In the genomic region with DNA sequence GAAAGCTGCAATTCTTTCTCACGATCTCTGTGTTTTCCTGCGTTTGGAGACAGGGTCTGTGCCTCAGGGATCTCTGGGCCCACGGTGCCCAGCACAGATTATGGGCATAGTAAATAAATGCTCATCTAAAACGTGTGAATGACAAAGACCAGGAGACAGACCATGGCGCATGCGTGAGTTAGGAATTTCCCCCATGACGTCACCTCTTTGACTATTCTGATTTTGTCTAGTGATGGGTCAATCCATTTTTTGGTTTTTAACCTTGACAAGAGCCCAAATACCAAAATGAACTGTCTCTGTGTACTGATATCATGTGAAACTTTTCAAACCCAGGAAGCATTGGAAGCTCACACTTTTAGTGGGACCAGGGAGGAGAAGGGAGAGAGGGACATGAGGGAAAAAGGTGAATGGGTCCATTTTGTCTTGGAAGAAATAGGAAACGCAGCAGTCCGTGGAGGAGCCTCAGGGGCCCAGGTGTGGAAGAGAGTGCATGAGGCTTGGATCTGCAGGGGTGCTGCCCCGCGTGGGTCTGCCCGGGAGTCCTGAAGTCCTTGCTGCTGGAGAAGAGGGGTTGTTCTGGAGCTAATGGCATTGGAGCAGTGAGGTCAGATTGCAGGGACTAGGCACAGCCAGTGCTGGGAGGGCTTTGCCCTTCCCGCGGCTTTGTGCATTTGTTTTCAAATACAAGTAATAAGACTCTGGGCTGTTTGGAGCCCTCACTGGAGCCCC, we compare ENCODE assay signal across 2 cellular contexts.
TF ChIP-seq lines count a peak whose summit lies in the region.

No MANE protein-coding gene starts in this region.

TF ChIP-seq in A549, 52 proteins besides CTCF, POLR2A, EP300 and RAD21 (continued from another document):
- TF ChIP-seq, protein P1, sequence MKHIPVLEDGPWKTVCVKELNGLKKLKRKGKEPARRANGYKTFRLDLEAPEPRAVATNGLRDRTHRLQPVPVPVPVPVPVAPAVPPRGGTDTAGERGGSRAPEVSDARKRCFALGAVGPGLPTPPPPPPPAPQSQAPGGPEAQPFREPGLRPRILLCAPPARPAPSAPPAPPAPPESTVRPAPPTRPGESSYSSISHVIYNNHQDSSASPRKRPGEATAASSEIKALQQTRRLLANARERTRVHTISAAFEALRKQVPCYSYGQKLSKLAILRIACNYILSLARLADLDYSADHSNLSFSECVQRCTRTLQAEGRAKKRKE (CRISPR knock-in tag; IDR thresholded peaks at IDR 0.05; ENCODE audit: low read depth), result no peak
- TF ChIP-seq, protein P2, sequence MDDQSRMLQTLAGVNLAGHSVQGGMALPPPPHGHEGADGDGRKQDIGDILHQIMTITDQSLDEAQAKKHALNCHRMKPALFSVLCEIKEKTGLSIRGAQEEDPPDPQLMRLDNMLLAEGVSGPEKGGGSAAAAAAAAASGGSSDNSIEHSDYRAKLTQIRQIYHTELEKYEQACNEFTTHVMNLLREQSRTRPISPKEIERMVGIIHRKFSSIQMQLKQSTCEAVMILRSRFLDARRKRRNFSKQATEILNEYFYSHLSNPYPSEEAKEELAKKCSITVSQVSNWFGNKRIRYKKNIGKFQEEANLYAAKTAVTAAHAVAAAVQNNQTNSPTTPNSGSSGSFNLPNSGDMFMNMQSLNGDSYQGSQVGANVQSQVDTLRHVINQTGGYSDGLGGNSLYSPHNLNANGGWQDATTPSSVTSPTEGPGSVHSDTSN (IDR thresholded peaks at IDR 0.05), result no peak
- TF ChIP-seq, protein P3, sequence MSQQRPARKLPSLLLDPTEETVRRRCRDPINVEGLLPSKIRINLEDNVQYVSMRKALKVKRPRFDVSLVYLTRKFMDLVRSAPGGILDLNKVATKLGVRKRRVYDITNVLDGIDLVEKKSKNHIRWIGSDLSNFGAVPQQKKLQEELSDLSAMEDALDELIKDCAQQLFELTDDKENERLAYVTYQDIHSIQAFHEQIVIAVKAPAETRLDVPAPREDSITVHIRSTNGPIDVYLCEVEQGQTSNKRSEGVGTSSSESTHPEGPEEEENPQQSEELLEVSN (IDR thresholded peaks at IDR 0.05; ENCODE audit: borderline replicate concordance, low read depth), result no peak
- TF ChIP-seq, protein P4, sequence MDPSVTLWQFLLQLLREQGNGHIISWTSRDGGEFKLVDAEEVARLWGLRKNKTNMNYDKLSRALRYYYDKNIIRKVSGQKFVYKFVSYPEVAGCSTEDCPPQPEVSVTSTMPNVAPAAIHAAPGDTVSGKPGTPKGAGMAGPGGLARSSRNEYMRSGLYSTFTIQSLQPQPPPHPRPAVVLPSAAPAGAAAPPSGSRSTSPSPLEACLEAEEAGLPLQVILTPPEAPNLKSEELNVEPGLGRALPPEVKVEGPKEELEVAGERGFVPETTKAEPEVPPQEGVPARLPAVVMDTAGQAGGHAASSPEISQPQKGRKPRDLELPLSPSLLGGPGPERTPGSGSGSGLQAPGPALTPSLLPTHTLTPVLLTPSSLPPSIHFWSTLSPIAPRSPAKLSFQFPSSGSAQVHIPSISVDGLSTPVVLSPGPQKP (IDR thresholded peaks at IDR 0.05; ENCODE audit: low read depth, low read length), result no peak
- TF ChIP-seq PHF8 (IDR thresholded peaks at IDR 0.05; ENCODE audit: borderline replicate concordance, low read depth) (no peak), SMC3 (IDR thresholded peaks at IDR 0.05) (no peak), JUN (IDR thresholded peaks at IDR 0.05) (no peak), CBX8 (IDR thresholded peaks at IDR 0.05) (no peak), CHD2 (IDR thresholded peaks at IDR 0.05; ENCODE audit: low read length, partially characterized antibody) (no peak), TP53 (CRISPR knock-in tag; IDR thresholded peaks at IDR 0.05) (no peak), HEYL (CRISPR knock-in tag; IDR thresholded peaks at IDR 0.05) (no peak), HOXB5 (CRISPR knock-in tag; IDR thresholded peaks at IDR 0.05) (no peak), RNF2 (IDR thresholded peaks at IDR 0.05; ENCODE audit: borderline replicate concordance, low read depth) (no peak), JUNB (IDR thresholded peaks at IDR 0.05) (no peak), KDM5A (IDR thresholded peaks at IDR 0.05) (no peak), ZFP36 (IDR thresholded peaks at IDR 0.05; ENCODE audit: borderline replicate concordance, partially characterized antibody) (no peak)
- TF ChIP-seq, protein P5, sequence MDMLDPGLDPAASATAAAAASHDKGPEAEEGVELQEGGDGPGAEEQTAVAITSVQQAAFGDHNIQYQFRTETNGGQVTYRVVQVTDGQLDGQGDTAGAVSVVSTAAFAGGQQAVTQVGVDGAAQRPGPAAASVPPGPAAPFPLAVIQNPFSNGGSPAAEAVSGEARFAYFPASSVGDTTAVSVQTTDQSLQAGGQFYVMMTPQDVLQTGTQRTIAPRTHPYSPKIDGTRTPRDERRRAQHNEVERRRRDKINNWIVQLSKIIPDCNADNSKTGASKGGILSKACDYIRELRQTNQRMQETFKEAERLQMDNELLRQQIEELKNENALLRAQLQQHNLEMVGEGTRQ (IDR thresholded peaks at IDR 0.05), result no peak

TF ChIP-seq in IMR-90, 13 proteins besides CTCF, POLR2A, EP300 and RAD21:
- TF ChIP-seq, protein P5 (IDR thresholded peaks at IDR 0.05; ENCODE audit: low read depth, low read length), result no peak
- TF ChIP-seq MAFK (IDR thresholded peaks at IDR 0.05; ENCODE audit: low read depth, low read length) (no peak), MXI1 (IDR thresholded peaks at IDR 0.05; ENCODE audit: borderline replicate concordance, low read depth, low read length) (no peak), RCOR1 (IDR thresholded peaks at IDR 0.05; ENCODE audit: insufficient replicate concordance, low read length) (no peak), SMC3 (IDR thresholded peaks at IDR 0.05; ENCODE audit: low read depth, low read length) (no peak), MAZ (IDR thresholded peaks at IDR 0.05; ENCODE audit: borderline replicate concordance, low read depth, low read length) (no peak), FOS (IDR thresholded peaks at IDR 0.05; ENCODE audit: low read depth, low read length) (no peak), RFX5 (IDR thresholded peaks at IDR 0.05; ENCODE audit: low read depth, low read length) (no peak), CHD1 (IDR thresholded peaks at IDR 0.05; ENCODE audit: low read depth, low read length) (no peak), NFE2L2 (IDR thresholded peaks at IDR 0.05; ENCODE audit: low read depth, low read length) (no peak), BHLHE40 (IDR thresholded peaks at IDR 0.05; ENCODE audit: low read depth, low read length) (no peak), CEBPB (IDR thresholded peaks at IDR 0.05; ENCODE audit: low read depth, low read length) (no peak)
- TF ChIP-seq, protein P4 (IDR thresholded peaks at IDR 0.05; ENCODE audit: borderline replicate concordance, low read depth, low read length), result no peak
